In genomic region chr15:90869140-90869541, GRCh38 we compare ENCODE assay signal across 10 cellular contexts. TPM values are rescaled to one million over a fixed set of nuclear protein-coding genes. Genes with fewer than 3 reads are reported as not detected.
DNase-seq lines count a peak whose midpoint lies in the region; ATAC-seq and TF ChIP-seq lines count a peak whose summit lies in the region.
"Had no signal": no experiment of that assay in that cellular context is flagged by ENCODE, and none has a peak within 500 bp of the region (broad histone marks: within the 10 kb centered on the region; RNA-seq: fewer than 3 reads in every experiment).

No MANE protein-coding gene starts in this region.

- H3K9me3 ChIP-seq in DND-41 (ENCODE audit: insufficient read depth, low read length, severe bottlenecking), result no peaks in the 10 kb centered on the region
- H3K9me3 ChIP-seq in RWPE2 (ENCODE audit: severe bottlenecking), result no peaks in the 10 kb centered on the region
- no peaks in the 10 kb centered on the region for H3K9me3 ChIP-seq in psoas muscle

- intact Hi-C loops in psoas muscle (cut with DNase I), result no loop called here

- peaks cover 53% of the 10 kb centered on the region for H3K4me1 Mint-ChIP-seq in endothelial cell (ENCODE audit: unreplicated experiment)

- H3K27ac ChIP-seq in DND-41 (ENCODE audit: low read length), result peak overlapping the region; percentile 53
- H3K27ac ChIP-seq in RWPE2 (ENCODE audit: poor library complexity, severe bottlenecking), result peak overlapping the region; percentile 84
- peak overlapping the region; percentile 93 for H3K27ac ChIP-seq in psoas muscle

- H3K27me3 ChIP-seq in DND-41 (ENCODE audit: insufficient read depth, low read length, poor library complexity), result no peaks in the 10 kb centered on the region
- no peaks in the 10 kb centered on the region for H3K27me3 ChIP-seq in RWPE2 (ENCODE audit: insufficient read depth, poor library complexity, severe bottlenecking)
- H3K27me3 ChIP-seq in psoas muscle (ENCODE audit: insufficient read depth in 3 of 3, low read length in 2 of 3), result no peaks in the 10 kb centered on the region

- H3K4me3 ChIP-seq in DND-41 (ENCODE audit: low read depth in 1 of 2, low read length in 2 of 2) (no peak overlapping the region), RWPE2 (ENCODE audit: severe bottlenecking) (no peak overlapping the region), psoas muscle (no peak overlapping the region)

- H3K36me3 ChIP-seq in DND-41 (ENCODE audit: insufficient read depth, low read length), result no peaks in the 10 kb centered on the region
- no peaks in the 10 kb centered on the region; the same call in 1 of the 2 replicates for H3K36me3 ChIP-seq in RWPE2 (ENCODE audit: low read depth)
- peaks cover 0 to 2% of the 10 kb centered on the region in 2 donors for H3K36me3 ChIP-seq in psoas muscle (ENCODE audit: insufficient read depth in 1 of 2, low read depth in 1 of 2)

- H2AFZ ChIP-seq in DND-41 (ENCODE audit: low read depth, low read length), result peak overlapping the region; percentile 39; the same call in 1 of the 2 replicates

- DNase-seq in DND-41 (no peak), RWPE2 (ENCODE audit: low spot score) (no peak), endothelial cell (ENCODE audit: low spot score) (no peak), psoas muscle (no peak), ACHN (no peak), superior temporal gyrus (ENCODE audit: extremely low spot score) (no peak), foreskin melanocyte (no peak)
- DNase-seq: activated CD8-positive, alpha-beta memory T cell treated with anti-CD3 and anti-CD28 coated beads, Interleukin-2, amount 50 U/mL, for 48 hours; NCI-H524 treated with DMSO at 0.1 percent for 48 hours had no signal

- peaks cover 15% of the 10 kb centered on the region for H3K27me3 Mint-ChIP-seq in endothelial cell (ENCODE audit: unreplicated experiment)

- H3K36me3 Mint-ChIP-seq in endothelial cell (ENCODE audit: low read depth, unreplicated experiment), result peaks cover 7% of the 10 kb centered on the region

- in situ Hi-C loops in ACHN (cut with HindIII; ENCODE audit: low pct_ligation_motif_present, low pct_unique_long_range_greater_than_20kb, low sequenced_read_pairs), result no loop called here

- no peak overlapping the region for H3K4me3 Mint-ChIP-seq in endothelial cell (ENCODE audit: unreplicated experiment)

- no peak for TF ChIP-seq CTCF in DND-41 (IDR thresholded peaks at IDR 0.05; ENCODE audit: borderline replicate concordance, extremely low read depth, low read length, poor library complexity, severe bottlenecking)
- no peak for TF ChIP-seq CTCF in RWPE2 (IDR thresholded peaks at IDR 0.05; ENCODE audit: poor library complexity, severe bottlenecking)
- TF ChIP-seq CTCF in endothelial cell (IDR thresholded peaks at IDR 0.05; ENCODE audit: unreplicated experiment), result no peak
- TF ChIP-seq CTCF in psoas muscle (IDR thresholded peaks at IDR 0.05), result no peak

- ATAC-seq in DND-41 (ENCODE audit: insufficient read depth, low read depth) (no peak), RWPE2 (ENCODE audit: low read depth) (no peak), psoas muscle (no peak), GM21515 (IDR thresholded peaks at IDR 0.05; ENCODE audit: unreplicated experiment) (no peak)

- peak overlapping the region; percentile 26; the same call in 1 of the 2 replicates for H3K9ac ChIP-seq in DND-41 (ENCODE audit: low read depth, low read length)

- no peaks in the 10 kb centered on the region for H3K9me3 Mint-ChIP-seq in endothelial cell (ENCODE audit: unreplicated experiment)

- peaks cover 6% of the 10 kb centered on the region for H4K20me1 ChIP-seq in DND-41 (ENCODE audit: insufficient read depth, low read length)

- peaks cover 39% of the 10 kb centered on the region for H3K4me1 ChIP-seq in DND-41 (ENCODE audit: insufficient read depth, low read length)
- H3K4me1 ChIP-seq in RWPE2 (ENCODE audit: insufficient read depth, poor library complexity, severe bottlenecking), result peaks cover 41% of the 10 kb centered on the region
- H3K4me1 ChIP-seq in psoas muscle, result peaks cover 37% of the 10 kb centered on the region

- H3K4me2 ChIP-seq in DND-41 (ENCODE audit: insufficient read depth, low read length), result peak overlapping the region; percentile 96; the same call in 1 of the 2 replicates

- H3K79me2 ChIP-seq in DND-41 (ENCODE audit: insufficient read depth, low read length), result peaks cover 11% of the 10 kb centered on the region

- peak overlapping the region; percentile 91 for H3K27ac Mint-ChIP-seq in endothelial cell (ENCODE audit: unreplicated experiment)

RNA-seq across cellular contexts. Expression of gene FURIN, which starts 0.8 kb away (rescaled TPM):
- total RNA-seq in endothelial cell (ENCODE audit: unreplicated experiment) (143 TPM), psoas muscle (10 to 100 TPM; 27.2 to 67.8 (median 55.7) TPM)
- polyA plus RNA-seq in psoas muscle, result 10 to 100 TPM; 37.6 to 99.3 (median 40.8) TPM

RNA-seq across cellular contexts. Expression of gene FES, which starts 15.2 kb away (rescaled TPM):
- total RNA-seq in endothelial cell (ENCODE audit: unreplicated experiment), result 56.3 TPM
- total RNA-seq in psoas muscle, result 1 to 10 TPM; 6.7 to 7.7 (median 7.2) TPM
- 1 to 10 TPM; 4.2 to 8.1 (median 5.5) TPM for polyA plus RNA-seq in psoas muscle

RNA-seq across cellular contexts. Expression of gene MAN2A2, which starts 34.0 kb away (rescaled TPM):
- total RNA-seq in endothelial cell (ENCODE audit: unreplicated experiment) (72.2 TPM), psoas muscle (100 to 1,000 TPM in 3 of 4 donors, 10 to 100 TPM in 1; 73.0 to 127 (median 121) TPM)
- polyA plus RNA-seq in psoas muscle, result 100 to 1,000 TPM in 1 of 3 donors, 10 to 100 TPM in 2; 22.9 to 111 (median 41.5) TPM
